16 cellular contexts compared by ENCODE assay signal in the genomic region with DNA sequence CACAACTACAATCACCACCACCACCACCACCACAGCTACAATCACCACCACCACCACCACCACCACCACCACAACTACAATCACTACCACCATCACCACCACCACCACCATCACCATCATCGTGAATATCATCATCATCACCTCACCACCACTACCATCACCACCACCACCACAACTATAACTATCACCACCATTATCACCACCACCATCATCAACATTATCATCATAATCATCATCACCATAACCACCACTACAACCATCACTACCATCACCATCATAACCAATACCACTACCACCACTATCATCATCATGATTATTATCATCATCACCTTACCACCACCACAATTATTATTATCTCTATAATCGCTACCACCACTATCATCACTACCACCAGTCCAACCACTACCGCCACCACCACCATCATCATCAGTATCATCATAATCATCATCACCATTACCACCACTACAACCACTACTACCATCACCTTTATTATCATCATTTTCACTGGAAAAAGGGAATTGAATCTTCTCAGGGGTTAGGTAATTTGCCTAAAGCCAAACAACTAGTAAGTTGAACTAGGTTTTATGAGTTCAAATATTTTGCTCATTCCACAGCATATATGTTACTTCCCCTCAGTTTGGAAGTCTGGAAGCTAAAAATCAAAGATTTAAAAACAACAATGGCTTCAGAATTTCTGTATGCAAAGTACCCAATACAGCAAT. TPM values are rescaled to one million over a fixed set of nuclear protein-coding genes. Genes with fewer than 3 reads are reported as not detected.
DNase-seq lines count a peak whose midpoint lies in the region; ATAC-seq and TF ChIP-seq lines count a peak whose summit lies in the region.
"Had no signal": no experiment of that assay in that cellular context is flagged by ENCODE, and none has a peak within 500 bp of the region (broad histone marks: within the 10 kb centered on the region; RNA-seq: fewer than 3 reads in every experiment).

No MANE protein-coding gene starts in this region.

- H3K4me1 ChIP-seq in uterus: peaks cover 8 to 22% of the 10 kb centered on the region in 2 donors
- H3K4me1 ChIP-seq: breast epithelium had no signal

- H3K36me3 ChIP-seq in uterus: no peaks in the 10 kb centered on the region
- H3K36me3 ChIP-seq: breast epithelium, gastroesophageal sphincter, stomach had no signal

- no peaks in the 10 kb centered on the region for H3K9me3 ChIP-seq in uterus
- H3K9me3 ChIP-seq: breast epithelium, gastroesophageal sphincter, stomach had no signal

- intact Hi-C loops in uterus (cut with DNase I; ENCODE audit: low total_unique reads) (no loop called here), posterior vena cava (cut with DNase I) (no loop called here)

- TF ChIP-seq POLR2A in uterus (IDR thresholded peaks at IDR 0.05): no peak

- peak overlapping the region; percentile 98 for H3K27ac Mint-ChIP-seq in stimulated activated naive CD8-positive, alpha-beta T cell treated with anti-CD3 and anti-CD28 coated beads, Interleukin-15, Interleukin-2, amounts not matched to agents 100 ng/mL and 50 ng/mL, for 24 hours
- peak overlapping the region; percentile 95 for H3K27ac Mint-ChIP-seq in memory B cell

- H3K36me3 Mint-ChIP-seq in stimulated activated naive CD8-positive, alpha-beta T cell treated with anti-CD3 and anti-CD28 coated beads, Interleukin-15, Interleukin-2, amounts not matched to agents 100 ng/mL and 50 ng/mL, for 24 hours (ENCODE audit: low read depth): peaks cover 11% of the 10 kb centered on the region
- H3K36me3 Mint-ChIP-seq in activated T-cell treated with anti-CD3 and anti-CD28 coated beads, Interleukin-2, amount 50 U/mL, for 4 hours (ENCODE audit: insufficient read depth): peaks cover 14% of the 10 kb centered on the region
- H3K36me3 Mint-ChIP-seq in memory B cell: peaks cover 48% of the 10 kb centered on the region
- H3K36me3 Mint-ChIP-seq: mesothelial cell of epicardium had no signal

- peaks cover 4% of the 10 kb centered on the region for H3K27me3 Mint-ChIP-seq in stimulated activated naive CD8-positive, alpha-beta T cell treated with anti-CD3 and anti-CD28 coated beads, Interleukin-15, Interleukin-2, amounts not matched to agents 100 ng/mL and 50 ng/mL, for 24 hours
- H3K27me3 Mint-ChIP-seq in activated T-cell treated with anti-CD3 and anti-CD28 coated beads, Interleukin-2, amount 50 U/mL, for 4 hours (ENCODE audit: low read depth): no peaks in the 10 kb centered on the region
- H3K27me3 Mint-ChIP-seq in memory B cell: no peaks in the 10 kb centered on the region

- H3K27me3 ChIP-seq in uterus: no peaks in the 10 kb centered on the region
- H3K27me3 ChIP-seq: breast epithelium, stomach had no signal

- H3K4me1 Mint-ChIP-seq in stimulated activated naive CD8-positive, alpha-beta T cell treated with anti-CD3 and anti-CD28 coated beads, Interleukin-15, Interleukin-2, amounts not matched to agents 100 ng/mL and 50 ng/mL, for 24 hours (ENCODE audit: low read depth): peaks cover 97% of the 10 kb centered on the region
- peaks cover 89% of the 10 kb centered on the region for H3K4me1 Mint-ChIP-seq in activated T-cell treated with anti-CD3 and anti-CD28 coated beads, Interleukin-2, amount 50 U/mL, for 4 hours (ENCODE audit: low read depth)
- H3K4me1 Mint-ChIP-seq in memory B cell: peaks cover 43% of the 10 kb centered on the region

- DNase-seq in stimulated activated naive CD8-positive, alpha-beta T cell treated with anti-CD3 and anti-CD28 coated beads, Interleukin-15, Interleukin-2, amounts not matched to agents 100 U/mL and 50 U/mL, for 24 hours: no peak
- DNase-seq in activated T-cell treated with anti-CD3 and anti-CD28 coated beads, Interleukin-2, amount 50 U/mL, for 4 hours: no peak
- no peak for DNase-seq in memory B cell (ENCODE audit: low spot score in 2 of 2)
- DNase-seq in uterus: no peak
- no peak for DNase-seq in posterior vena cava (ENCODE audit: low spot score)
- no peak for DNase-seq in NCI-H774 (lab: John Stamatoyannopoulos, UW)
- DNase-seq in NCI-H1694 treated with DMSO at 0.1 percent for 48 hours (lab: John Stamatoyannopoulos, UW): no peak
- DNase-seq: NCI-H2029; NCI-H82; stimulated activated CD4-positive, alpha-beta T cell treated with anti-CD3 and anti-CD28 coated beads, Interleukin-4, amount 100 ng/mL, for 1 hour; stomach had no signal

- peaks cover 7% of the 10 kb centered on the region for H3K9me3 Mint-ChIP-seq in stimulated activated naive CD8-positive, alpha-beta T cell treated with anti-CD3 and anti-CD28 coated beads, Interleukin-15, Interleukin-2, amounts not matched to agents 100 ng/mL and 50 ng/mL, for 24 hours
- H3K9me3 Mint-ChIP-seq in activated T-cell treated with anti-CD3 and anti-CD28 coated beads, Interleukin-2, amount 50 U/mL, for 4 hours: peaks cover 12% of the 10 kb centered on the region
- peaks cover 4% of the 10 kb centered on the region for H3K9me3 Mint-ChIP-seq in memory B cell

- no peak for TF ChIP-seq CTCF in uterus (IDR thresholded peaks at IDR 0.05)

- peak overlapping the region; percentile 29 to 69 for H3K27ac ChIP-seq in uterus
- H3K27ac ChIP-seq: breast epithelium, gastroesophageal sphincter, stomach had no signal

- ATAC-seq in stimulated activated naive CD8-positive, alpha-beta T cell treated with anti-CD3 and anti-CD28 coated beads, Interleukin-15, Interleukin-2, amounts not matched to agents 100 U/mL and 50 U/mL, for 24 hours: no peak
- ATAC-seq in activated T-cell treated with anti-CD3 and anti-CD28 coated beads, Interleukin-2, amount 50 U/mL, for 4 hours: peak; percentile 4 to 11
- peak; percentile 5 for ATAC-seq in memory B cell (ENCODE audit: low read depth)
- ATAC-seq: gastroesophageal sphincter had no signal

- no peak overlapping the region for H3K4me3 ChIP-seq in uterus
- H3K4me3 ChIP-seq: breast epithelium, gastroesophageal sphincter, stomach had no signal

- peak overlapping the region; percentile 81 for H3K4me3 Mint-ChIP-seq in stimulated activated naive CD8-positive, alpha-beta T cell treated with anti-CD3 and anti-CD28 coated beads, Interleukin-15, Interleukin-2, amounts not matched to agents 100 ng/mL and 50 ng/mL, for 24 hours
- peak overlapping the region; percentile 50 for H3K4me3 Mint-ChIP-seq in activated T-cell treated with anti-CD3 and anti-CD28 coated beads, Interleukin-2, amount 50 U/mL, for 4 hours
- peak overlapping the region; percentile 91 for H3K4me3 Mint-ChIP-seq in memory B cell
- H3K4me3 Mint-ChIP-seq: mesothelial cell of epicardium had no signal

RNA-seq across cellular contexts. Expression of gene RIPOR2, which starts 8.4 kb away (rescaled TPM):
- 10 to 100 TPM; 14.7 to 17.4 (median 16.8) TPM for total RNA-seq in activated T-cell treated with anti-CD3 and anti-CD28 coated beads, Interleukin-2, amount 50 U/mL, for 4 hours
- total RNA-seq in uterus (100 to 1,000 TPM in 2 of 4 donors, 10 to 100 TPM in 2; 29.0 to 106 (median 80.4) TPM), posterior vena cava (10 to 100 TPM; 11.8 to 14.9 TPM)
- total RNA-seq: pulmonary artery endothelial cell had no signal
